In genomic region chr19:40584007-40584406, GRCh38 we compare ENCODE assay signal across 1 cellular context.
TF ChIP-seq lines count a peak whose summit lies in the region.

No MANE protein-coding gene starts in this region.

TF ChIP-seq in WTC11, 78 proteins besides CTCF, POLR2A, EP300 and RAD21 (continued from another document):
- TF ChIP-seq ZNF532 (CRISPR knock-in tag; IDR thresholded peaks at IDR 0.05; ENCODE audit: borderline replicate concordance) = no peak
TF ChIP-seq in WTC11: peak in this region for 0.
